ENCODE assay signal across 1 cellular context in genomic region chrX:12955882-12956703, GRCh38.
A peak's percentile ranks its signal among the peaks of the same experiment; 100 is the strongest.
TF ChIP-seq lines count a peak whose summit lies in the region.

No MANE protein-coding gene starts in this region.

TF ChIP-seq in K562, 482 proteins besides CTCF, POLR2A, EP300 and RAD21 (continued from another document and continues in another):
- TF ChIP-seq ZBTB12 (CRISPR knock-in tag; IDR thresholded peaks at IDR 0.05) (peak; percentile 27; the same call in 1 of the 2 replicates), ZNF644 (tag; IDR thresholded peaks at IDR 0.05; ENCODE audit: low read depth) (peak; percentile 35; the same call in 1 of the 2 replicates), ZNF398 (CRISPR knock-in tag; IDR thresholded peaks at IDR 0.05) (0 out of 2 replicates have a peak, but pooled peaks have one; percentile 7), KHSRP (IDR thresholded peaks at IDR 0.05) (no peak), ZNF212 (CRISPR knock-in tag; IDR thresholded peaks at IDR 0.05) (no peak), SRSF3 (IDR thresholded peaks at IDR 0.05; ENCODE audit: insufficient read depth, low read length) (no peak), E2F8 (IDR thresholded peaks at IDR 0.05; ENCODE audit: low read depth, partially characterized antibody) (no peak), RBM34 (IDR thresholded peaks at IDR 0.05; ENCODE audit: borderline replicate concordance, insufficient read depth, low read length) (no peak), CREB1 (IDR thresholded peaks at IDR 0.05) (no peak), CREB1 (CRISPR knock-in tag; IDR thresholded peaks at IDR 0.05) (no peak), ZBTB8A (IDR thresholded peaks at IDR 0.05; ENCODE audit: partially characterized antibody) (no peak), MITF (IDR thresholded peaks at IDR 0.05) (no peak), NR2C1 (IDR thresholded peaks at IDR 0.05) (no peak), NR2C1 (tag; IDR thresholded peaks at IDR 0.05) (peak; percentile 81), ZNF324 (CRISPR knock-in tag; IDR thresholded peaks at IDR 0.05) (peak; percentile 50; the same call in 1 of the 2 replicates), DIDO1 (tag; IDR thresholded peaks at IDR 0.05; ENCODE audit: low read depth) (no peak), RBM17 (IDR thresholded peaks at IDR 0.05; ENCODE audit: borderline replicate concordance, low read depth, low read length) (no peak), ESRRB (CRISPR knock-in tag; IDR thresholded peaks at IDR 0.05; ENCODE audit: borderline replicate concordance) (no peak), ZNF766 (CRISPR knock-in tag; conservative IDR thresholded peaks at IDR 0.05) (peak; percentile 96), ZNF592 (IDR thresholded peaks at IDR 0.05) (peak; percentile 99), HDAC1 (IDR thresholded peaks at IDR 0.05) (no peak), ZNF696 (CRISPR knock-in tag; conservative IDR thresholded peaks at IDR 0.05) (no peak), ZNF668 (CRISPR knock-in tag; IDR thresholded peaks at IDR 0.05) (peak; percentile 70; the same call in 1 of the 2 replicates), THRA (IDR thresholded peaks at IDR 0.05) (no peak), STAT6 (CRISPR knock-in tag; IDR thresholded peaks at IDR 0.05) (no peak), PRDM10 (IDR thresholded peaks at IDR 0.05; ENCODE audit: partially characterized antibody) (peak; percentile 76), CC2D1A (IDR thresholded peaks at IDR 0.05) (no peak), PCBP1 (IDR thresholded peaks at IDR 0.05; ENCODE audit: low read depth, low read length, poor library complexity, severe bottlenecking) (no peak)
